9 cellular contexts compared by ENCODE assay signal in the genomic region with DNA sequence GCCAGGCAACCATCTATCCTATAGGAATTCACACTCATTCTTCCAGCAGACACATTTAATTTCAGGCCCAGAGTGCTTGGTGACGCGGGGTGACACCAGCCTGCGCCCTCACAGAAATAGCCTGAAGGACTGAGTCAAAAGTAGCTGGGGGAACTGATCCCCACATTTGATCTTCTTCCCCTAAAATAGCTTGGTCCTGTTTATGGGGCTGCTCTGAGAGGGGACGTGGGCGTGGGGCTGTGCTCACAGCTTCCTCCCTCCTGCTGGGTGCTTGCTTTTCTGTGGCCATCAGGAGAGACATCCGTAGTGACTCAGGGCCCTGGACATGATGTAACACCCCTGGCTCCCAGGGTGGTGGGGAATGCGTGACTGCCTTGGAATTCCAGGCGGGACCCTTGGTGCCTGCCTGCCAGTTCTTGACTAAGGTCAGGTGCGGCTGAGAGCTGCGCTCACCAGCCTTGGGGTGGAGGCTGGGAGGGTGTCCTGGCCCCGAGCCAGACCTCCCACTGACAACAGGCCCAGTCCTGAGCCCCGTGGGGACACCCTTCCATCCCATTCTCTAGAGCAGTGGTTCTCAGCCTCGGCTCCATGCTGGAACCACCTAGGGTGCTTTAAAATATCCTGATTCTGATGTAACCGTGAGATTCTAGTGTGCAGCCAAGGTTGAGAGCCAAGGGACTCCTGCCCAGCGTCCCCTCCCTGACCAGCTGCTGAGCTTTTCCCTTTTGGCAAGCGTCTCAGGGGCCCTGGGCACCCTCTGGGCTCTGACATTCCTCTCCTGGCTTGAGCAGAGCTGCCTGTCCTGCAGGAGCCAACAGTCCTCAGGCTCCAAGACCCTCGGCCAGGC. TPM values are rescaled to one million over a fixed set of nuclear protein-coding genes. Genes with fewer than 3 reads are reported as not detected.
DNase-seq lines count a peak whose midpoint lies in the region; ATAC-seq, FAIRE-seq and TF ChIP-seq lines count a peak whose summit lies in the region.
"Had no signal": no experiment of that assay in that cellular context is flagged by ENCODE, and none has a peak within 500 bp of the region (broad histone marks: within the 10 kb centered on the region; RNA-seq: fewer than 3 reads in every experiment).

No MANE protein-coding gene starts in this region.

- H3K9me3 Mint-ChIP-seq in activated naive CD8-positive, alpha-beta T cell treated with anti-CD3 and anti-CD28 coated beads for 36 hours: no peaks in the 10 kb centered on the region
- H3K9me3 Mint-ChIP-seq: activated naive CD8-positive, alpha-beta T cell treated with anti-CD3 and anti-CD28 coated beads, Interleukin-2, amount 10 ng/mL, durations not matched to agents 7 days and 5 days had no signal

- peaks cover 11% of the 10 kb centered on the region for H3K4me1 Mint-ChIP-seq in activated naive CD8-positive, alpha-beta T cell treated with anti-CD3 and anti-CD28 coated beads for 36 hours

- H3K27me3 ChIP-seq in upper lobe of right lung: no peaks in the 10 kb centered on the region

- H3K27ac ChIP-seq in kidney (ENCODE audit: low read depth in 2 of 2, low read length in 2 of 2) (peak overlapping the region; percentile 13 to 22), upper lobe of right lung (peak overlapping the region; percentile 63)

- H3K4me1 ChIP-seq in kidney (ENCODE audit: control insufficient read depth in 1 of 2, insufficient read depth in 1 of 2, low read depth in 1 of 2, low read length in 2 of 2): no peaks in the 10 kb centered on the region
- peaks cover 24% of the 10 kb centered on the region for H3K4me1 ChIP-seq in upper lobe of right lung

- ATAC-seq in upper lobe of right lung: peak; percentile 91

- in situ Hi-C loops in ACHN (cut with HindIII; ENCODE audit: low pct_ligation_motif_present, low pct_unique_long_range_greater_than_20kb, low sequenced_read_pairs): no loop called here

- no peaks in the 10 kb centered on the region for H3K27me3 Mint-ChIP-seq in activated naive CD8-positive, alpha-beta T cell treated with anti-CD3 and anti-CD28 coated beads for 36 hours

- FAIRE-seq in kidney (lab: Jason Lieb, UNC): no peak

- H3K27ac Mint-ChIP-seq in activated naive CD8-positive, alpha-beta T cell treated with anti-CD3 and anti-CD28 coated beads for 36 hours: no peak overlapping the region
- H3K27ac Mint-ChIP-seq: activated naive CD8-positive, alpha-beta T cell treated with anti-CD3 and anti-CD28 coated beads, Interleukin-2, amount 10 ng/mL, durations not matched to agents 7 days and 5 days had no signal

- no peak overlapping the region for H3K4me3 ChIP-seq in kidney (ENCODE audit: low read length in 2 of 2)
- H3K4me3 ChIP-seq in upper lobe of right lung: no peak overlapping the region

- H3K9me3 ChIP-seq in kidney (ENCODE audit: control insufficient read depth in 1 of 2, low read length in 2 of 2): no peaks in the 10 kb centered on the region
- H3K9me3 ChIP-seq in upper lobe of right lung: no peaks in the 10 kb centered on the region

- DNase-seq in ACHN: peak; percentile 98
- peak; percentile 80 for DNase-seq in HS-5 (ENCODE audit: low read depth)
- DNase-seq in astrocyte of the hippocampus (ENCODE audit: low read depth, low spot score): peak; percentile 98
- peak; percentile 94 for DNase-seq in kidney
- DNase-seq in upper lobe of right lung: peak; percentile 83
- DNase-seq in NCI-H1930 (lab: John Stamatoyannopoulos, UW): no peak
- DNase-seq in central memory CD4-positive, alpha-beta T cell: no peak
- DNase-seq in activated naive CD8-positive, alpha-beta T cell treated with anti-CD3 and anti-CD28 coated beads for 36 hours: no peak
- DNase-seq: activated naive CD8-positive, alpha-beta T cell treated with anti-CD3 and anti-CD28 coated beads, Interleukin-2, amount 10 ng/mL, durations not matched to agents 7 days and 5 days had no signal

- TF ChIP-seq CTCF in kidney (IDR thresholded peaks at IDR 0.05; ENCODE audit: borderline replicate concordance, extremely low read depth, insufficient read depth) (no peak), upper lobe of right lung (IDR thresholded peaks at IDR 0.05) (no peak)

- no peaks in the 10 kb centered on the region for H3K36me3 ChIP-seq in kidney (ENCODE audit: control insufficient read depth in 1 of 2, insufficient read depth in 2 of 2, low read length in 2 of 2)
- H3K36me3 ChIP-seq in upper lobe of right lung: no peaks in the 10 kb centered on the region

- intact Hi-C loops in kidney (cut with DNase I) (no loop called here), upper lobe of right lung (cut with DNase I) (no loop called here)

- peak overlapping the region in 1 of 2 donors; percentile 46 for H3K9ac ChIP-seq in kidney (ENCODE audit: low read length in 2 of 2)

- H3K36me3 Mint-ChIP-seq in activated naive CD8-positive, alpha-beta T cell treated with anti-CD3 and anti-CD28 coated beads for 36 hours: no peaks in the 10 kb centered on the region
- H3K36me3 Mint-ChIP-seq: activated naive CD8-positive, alpha-beta T cell treated with anti-CD3 and anti-CD28 coated beads, Interleukin-2, amount 10 ng/mL, durations not matched to agents 7 days and 5 days had no signal

- H3K4me3 Mint-ChIP-seq in activated naive CD8-positive, alpha-beta T cell treated with anti-CD3 and anti-CD28 coated beads for 36 hours: no peak overlapping the region
- H3K4me3 Mint-ChIP-seq: activated naive CD8-positive, alpha-beta T cell treated with anti-CD3 and anti-CD28 coated beads, Interleukin-2, amount 10 ng/mL, durations not matched to agents 7 days and 5 days had no signal

RNA-seq across cellular contexts. Expression of gene SMAD7, which starts 47.4 kb away (rescaled TPM):
- total RNA-seq in kidney (32.6 TPM), upper lobe of right lung (68.9 TPM)
- 17.3 TPM for polyA plus RNA-seq in kidney (ENCODE audit: insufficient read depth, low read depth, low replicate concordance)
- total RNA-seq in activated naive CD8-positive, alpha-beta T cell treated with anti-CD3 and anti-CD28 coated beads for 36 hours: 1 to 10 TPM; 9.0 to 9.4 TPM

Comparison
In these comparisons a context has a peak if more than half of its experiments do, and no peak if none do; other contexts are left out.
1. DNase-seq: peak in ACHN (single experiment), HS-5 (single experiment), astrocyte of the hippocampus (single experiment), kidney (single experiment) and upper lobe of right lung (single experiment); none in NCI-H1930 (0 of 2), central memory CD4-positive, alpha-beta T cell (single experiment) and activated naive CD8-positive, alpha-beta T cell treated with anti-CD3 and anti-CD28 coated beads for 36 hours (single experiment).